ENCODE assay signal across 22 cellular contexts in genomic region chr15:68464451-68465090, GRCh38. TPM values are rescaled to one million over a fixed set of nuclear protein-coding genes. Genes with fewer than 3 reads are reported as not detected.
A peak's percentile ranks its signal among the peaks of the same experiment; 100 is the strongest.
DNase-seq lines count a peak whose midpoint lies in the region; ATAC-seq and TF ChIP-seq lines count a peak whose summit lies in the region.
"Had no signal": no experiment of that assay in that cellular context is flagged by ENCODE, and none has a peak within 500 bp of the region (broad histone marks: within the 10 kb centered on the region; RNA-seq: fewer than 3 reads in every experiment).

No MANE protein-coding gene starts in this region.

- H3K4me3 Mint-ChIP-seq in glutamatergic neuron (ENCODE audit: unreplicated experiment) = no peak overlapping the region
- H3K4me3 Mint-ChIP-seq: activated CD8-positive, alpha-beta memory T cell treated with anti-CD3 and anti-CD28 coated beads, Interleukin-2, amount 10 ng/mL, durations not matched to agents 7 days and 5 days; activated naive CD8-positive, alpha-beta T cell treated with anti-CD3 and anti-CD28 coated beads for 36 hours; activated T-helper 17 cell treated with anti-CD3 and anti-CD28 coated beads, Interleukin-2, amount 50 U/mL, for 72 hours had no signal

- H3K36me3 ChIP-seq in MG63 (no peaks in the 10 kb centered on the region), fibroblast of lung (ENCODE audit: control insufficient read depth, insufficient read depth, low read length) (no peaks in the 10 kb centered on the region), psoas muscle (ENCODE audit: insufficient read depth in 1 of 2, low read depth in 1 of 2) (no peaks in the 10 kb centered on the region), trophoblast cell (ENCODE audit: control insufficient read depth in 1 of 2, insufficient read depth in 2 of 2, low read length in 2 of 2) (no peaks in the 10 kb centered on the region)
- H3K36me3 ChIP-seq: cardiac muscle cell, left lung, neutrophil had no signal

- 71 to 77% (median 73%) methylated on average over 7 of the region's 7 CpGs for WGBS in psoas muscle, 3 donors
- no CpG with 5 or more reads among the region's 7 CpGs for WGBS in trophoblast cell (ENCODE audit: extremely low coverage, insufficient coverage, insufficient read length)

- no peaks in the 10 kb centered on the region for H3K79me1 ChIP-seq in trophoblast cell (ENCODE audit: low read length)

- no peak overlapping the region for H4K8ac ChIP-seq in trophoblast cell (ENCODE audit: low read depth, low read length)

- H3K79me2 ChIP-seq in fibroblast of lung (ENCODE audit: control insufficient read depth, insufficient read depth, low read length) (no peaks in the 10 kb centered on the region), trophoblast cell (ENCODE audit: control insufficient read depth, insufficient read depth, low read length, poor library complexity) (no peaks in the 10 kb centered on the region)

- H3K27me3 ChIP-seq in MG63 (no peaks in the 10 kb centered on the region), fibroblast of lung (ENCODE audit: control insufficient read depth, insufficient read depth, low read length) (peaks cover 5% of the 10 kb centered on the region), psoas muscle (ENCODE audit: insufficient read depth in 3 of 3, low read length in 2 of 3) (no peaks in the 10 kb centered on the region), trophoblast cell (ENCODE audit: insufficient read depth, low read length) (no peaks in the 10 kb centered on the region)
- H3K27me3 ChIP-seq: cardiac muscle cell, testis had no signal

- peaks cover 3% of the 10 kb centered on the region for H3K27me3 Mint-ChIP-seq in glutamatergic neuron (ENCODE audit: unreplicated experiment)

- H3K9ac ChIP-seq in fibroblast of lung (ENCODE audit: insufficient read depth, low read length) (no peak overlapping the region), trophoblast cell (ENCODE audit: low read length) (no peak overlapping the region)

- TF ChIP-seq CTCF in fibroblast of lung (conservative IDR thresholded peaks at IDR 0.05 in 1 of 2, IDR thresholded peaks at IDR 0.05 in 1 of 2; ENCODE audit: low read depth in 1 of 2, low read length in 2 of 2) (no peak), psoas muscle (IDR thresholded peaks at IDR 0.05) (no peak), glutamatergic neuron (IDR thresholded peaks at IDR 0.05; ENCODE audit: partially characterized antibody, unreplicated experiment) (no peak)

- DNase-seq in Daoy (ENCODE audit: low read depth) = peak; percentile 52
- peak; percentile 72 for DNase-seq in MG63
- DNase-seq in fibroblast of lung (ENCODE audit: low read depth in 2 of 2) = peak; percentile 38 to 67
- peak; percentile 38 to 66 for DNase-seq in psoas muscle
- no peak for DNase-seq in glutamatergic neuron
- DNase-seq in trophoblast cell = no peak
- DNase-seq: activated CD4-positive, alpha-beta T cell treated with anti-CD3 and anti-CD28 coated beads for 1 hour; activated CD8-positive, alpha-beta memory T cell treated with anti-CD3 and anti-CD28 coated beads, Interleukin-2, amount 10 ng/mL, durations not matched to agents 7 days and 5 days; activated naive CD8-positive, alpha-beta T cell treated with anti-CD3 and anti-CD28 coated beads for 36 hours; Caco-2; dorsolateral prefrontal cortex; left lung; NCI-H146; T-helper 9 cell; testis had no signal

- H3K23ac ChIP-seq in trophoblast cell (ENCODE audit: low read length) = no peak overlapping the region

- peaks cover 1% of the 10 kb centered on the region for H3K9me3 Mint-ChIP-seq in glutamatergic neuron (ENCODE audit: unreplicated experiment)
- H3K9me3 Mint-ChIP-seq: activated naive CD8-positive, alpha-beta T cell treated with anti-CD3 and anti-CD28 coated beads for 36 hours; activated T-helper 17 cell treated with anti-CD3 and anti-CD28 coated beads, Interleukin-2, amount 50 U/mL, for 72 hours had no signal

- H3K4me1 Mint-ChIP-seq in glutamatergic neuron (ENCODE audit: low read depth, unreplicated experiment) = peaks cover 11% of the 10 kb centered on the region
- H3K4me1 Mint-ChIP-seq: activated naive CD8-positive, alpha-beta T cell treated with anti-CD3 and anti-CD28 coated beads for 36 hours; activated T-helper 17 cell treated with anti-CD3 and anti-CD28 coated beads, Interleukin-2, amount 50 U/mL, for 72 hours had no signal

- no peak overlapping the region for H2AFZ ChIP-seq in fibroblast of lung (ENCODE audit: low read length)
- no peak overlapping the region for H2AFZ ChIP-seq in trophoblast cell (ENCODE audit: insufficient read depth, low read length, poor library complexity)

- H3K9me3 ChIP-seq in MG63 = peaks cover 7% of the 10 kb centered on the region
- H3K9me3 ChIP-seq in fibroblast of lung (ENCODE audit: control insufficient read depth, insufficient read depth, low read depth, low read length) = no peaks in the 10 kb centered on the region
- H3K9me3 ChIP-seq in psoas muscle = peaks cover 6% of the 10 kb centered on the region
- no peaks in the 10 kb centered on the region for H3K9me3 ChIP-seq in trophoblast cell (ENCODE audit: insufficient read depth, low read depth, low read length)
- H3K9me3 ChIP-seq: neutrophil, testis had no signal

- no peak overlapping the region for H2AK5ac ChIP-seq in trophoblast cell (ENCODE audit: low read length)

- no peak for ATAC-seq in psoas muscle
- no peak for ATAC-seq in HG02884 (IDR thresholded peaks at IDR 0.05; ENCODE audit: unreplicated experiment)
- ATAC-seq: activated CD8-positive, alpha-beta memory T cell treated with anti-CD3 and anti-CD28 coated beads, Interleukin-2, amount 10 ng/mL, durations not matched to agents 7 days and 5 days; activated T-helper 17 cell treated with anti-CD3 and anti-CD28 coated beads, Interleukin-2, amount 50 U/mL, for 72 hours; HepG2; left lung had no signal

- no peak overlapping the region for H3K14ac ChIP-seq in trophoblast cell (ENCODE audit: low read length)

- H4K12ac ChIP-seq in trophoblast cell (ENCODE audit: low read depth, low read length) = no peak overlapping the region

- no peak overlapping the region for H2BK120ac ChIP-seq in trophoblast cell (ENCODE audit: insufficient read depth, low read length, poor library complexity)

- H2BK12ac ChIP-seq in trophoblast cell (ENCODE audit: low read length) = no peak overlapping the region

- no peaks in the 10 kb centered on the region for H4K20me1 ChIP-seq in fibroblast of lung (ENCODE audit: control insufficient read depth, extremely low read depth, insufficient read depth, low read length)

- H3K4me3 ChIP-seq in MG63 = no peak overlapping the region
- H3K4me3 ChIP-seq in fibroblast of lung (replicated peaks in 1 of 4; ENCODE audit: control extremely low read depth in 1 of 4, insufficient read depth in 1 of 4, low read depth in 3 of 4, low read length in 4 of 4) = no peak overlapping the region
- no peak overlapping the region for H3K4me3 ChIP-seq in psoas muscle
- no peak overlapping the region for H3K4me3 ChIP-seq in trophoblast cell (ENCODE audit: low read depth, low read length)
- H3K4me3 ChIP-seq: cardiac muscle cell, dorsolateral prefrontal cortex, left lung, testis had no signal

- H3K36me3 Mint-ChIP-seq in glutamatergic neuron (ENCODE audit: unreplicated experiment) = peaks cover 4% of the 10 kb centered on the region
- H3K36me3 Mint-ChIP-seq: activated CD8-positive, alpha-beta memory T cell treated with anti-CD3 and anti-CD28 coated beads, Interleukin-2, amount 10 ng/mL, durations not matched to agents 7 days and 5 days; activated naive CD8-positive, alpha-beta T cell treated with anti-CD3 and anti-CD28 coated beads for 36 hours had no signal

- no peak overlapping the region for H2BK5ac ChIP-seq in trophoblast cell (ENCODE audit: low read depth, low read length, poor library complexity)

- H3K4me2 ChIP-seq in fibroblast of lung (ENCODE audit: extremely low read depth, insufficient read depth, low read length) = no peak overlapping the region
- no peak overlapping the region for H3K4me2 ChIP-seq in trophoblast cell (ENCODE audit: low read length)

- H3K4me1 ChIP-seq in fibroblast of lung (ENCODE audit: control insufficient read depth, extremely low read depth, insufficient read depth, low read length) = no peaks in the 10 kb centered on the region
- H3K4me1 ChIP-seq in psoas muscle = no peaks in the 10 kb centered on the region
- H3K4me1 ChIP-seq in trophoblast cell (ENCODE audit: control insufficient read depth in 1 of 2, insufficient read depth in 2 of 2, low read length in 2 of 2) = peaks cover 3 to 15% of the 10 kb centered on the region in 2 experiments
- H3K4me1 ChIP-seq: Caco-2, left lung, testis had no signal

- H3K27ac Mint-ChIP-seq in glutamatergic neuron (ENCODE audit: unreplicated experiment) = no peak overlapping the region
- H3K27ac Mint-ChIP-seq: activated CD8-positive, alpha-beta memory T cell treated with anti-CD3 and anti-CD28 coated beads, Interleukin-2, amount 10 ng/mL, durations not matched to agents 7 days and 5 days; activated naive CD8-positive, alpha-beta T cell treated with anti-CD3 and anti-CD28 coated beads for 36 hours; activated T-helper 17 cell treated with anti-CD3 and anti-CD28 coated beads, Interleukin-2, amount 50 U/mL, for 72 hours had no signal

- H3K18ac ChIP-seq in trophoblast cell (ENCODE audit: low read length) = no peak overlapping the region

- intact Hi-C loops in psoas muscle (cut with DNase I) = no loop called here

- no peak overlapping the region for H3K27ac ChIP-seq in fibroblast of lung (ENCODE audit: insufficient read depth, low read length)
- no peak overlapping the region for H3K27ac ChIP-seq in psoas muscle
- no peak overlapping the region for H3K27ac ChIP-seq in trophoblast cell (ENCODE audit: low read depth, low read length)
- H3K27ac ChIP-seq: cardiac muscle cell, dorsolateral prefrontal cortex, epithelial cell of prostate, left lung, neutrophil, testis had no signal

- H3K4ac ChIP-seq in trophoblast cell (ENCODE audit: low read depth, low read length) = no peak overlapping the region

- no peak overlapping the region for H4K91ac ChIP-seq in trophoblast cell (ENCODE audit: low read depth, low read length)

RNA-seq across cellular contexts. Expression of gene ITGA11, which starts 32.6 kb away (rescaled TPM):
- 6.4 and 11.4 TPM in 2 replicates for total RNA-seq in Daoy (2014; rRNA removed; shearing (Covaris generic))
- 41.0 and 63.4 TPM in 2 replicates for total RNA-seq in MG63 (2014; rRNA removed; shearing (Covaris generic); ENCODE audit: low replicate concordance)
- 29.6 and 43.7 TPM in 2 replicates for total RNA-seq in fibroblast of lung
- 2.6 and 21.5 TPM in 2 replicates for polyA plus RNA-seq in fibroblast of lung
- polyA plus RNA-seq in fibroblast of lung (2012) = 3.9 and 36.5 TPM in 2 replicates
- polyA minus RNA-seq in fibroblast of lung (ENCODE audit: low replicate concordance) = 7.9 and 89.6 TPM in 2 replicates
- 1 to 10 TPM in 3 of 4 donors, under 1 TPM in 1; 0.52 to 7.9 (median 4.4) TPM for total RNA-seq in psoas muscle
- polyA plus RNA-seq in psoas muscle = under 1 TPM; 0.10 to 0.97 (median 0.49) TPM
- total RNA-seq in glutamatergic neuron (ENCODE audit: unreplicated experiment) = 0.22 TPM
- 3.8 and 4.9 TPM in 2 replicates for polyA plus RNA-seq in trophoblast cell (2013)
- total RNA-seq: HepG2, SK-MEL-5 had no signal
- polyA plus RNA-seq: HepG2 had no signal

Comparison
In these comparisons a context has a peak if more than half of its experiments do, and no peak if none do; other contexts are left out.
1. DNase-seq: peak in Daoy (single experiment), MG63 (single experiment), fibroblast of lung (2 of 2) and psoas muscle (2 of 2); none in glutamatergic neuron (single experiment) and trophoblast cell (0 of 2).